ENCODE assay signal across 8 cellular contexts in the genomic region with DNA sequence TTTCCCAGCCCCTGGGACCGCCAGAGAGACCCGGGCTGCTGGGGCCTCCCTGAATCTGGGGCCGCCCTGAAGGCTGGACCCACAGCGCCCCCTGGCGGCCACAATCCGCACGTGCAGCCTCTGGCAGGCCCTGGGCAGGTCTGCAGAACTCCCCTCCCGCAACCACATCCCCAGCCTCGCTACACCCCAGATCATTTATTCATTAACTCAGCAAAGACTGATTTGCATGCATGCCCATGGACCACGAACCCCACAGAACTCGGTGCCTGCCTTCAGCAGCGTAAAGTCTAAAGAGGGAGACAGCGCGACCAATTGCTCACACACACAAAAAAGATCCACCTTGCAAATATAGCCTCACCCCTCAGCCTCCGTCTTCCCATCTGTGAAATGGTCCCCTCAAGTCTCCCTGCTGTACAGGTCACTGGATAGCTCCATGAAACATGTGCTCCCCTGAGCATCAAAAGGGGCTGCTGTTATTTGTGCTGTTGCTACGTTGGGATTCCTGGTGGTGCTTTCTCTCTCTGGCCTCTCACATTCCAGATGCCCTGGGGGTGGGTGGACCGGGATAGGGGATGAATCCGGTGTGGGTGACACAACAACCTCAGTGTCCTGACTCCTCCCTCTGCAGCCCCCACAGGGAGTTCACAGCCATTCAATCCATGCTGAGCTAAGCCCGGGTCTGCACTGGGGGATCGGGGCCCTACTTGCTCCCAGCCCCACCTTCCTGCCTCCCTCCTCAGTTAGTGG.
A peak's percentile ranks its signal among the peaks of the same experiment; 100 is the strongest.
DNase-seq lines count a peak whose midpoint lies in the region; ATAC-seq lines count a peak whose summit lies in the region.

No MANE protein-coding gene starts in this region.

- no peak overlapping the region for H3K27ac Mint-ChIP-seq in activated CD8-positive, alpha-beta memory T cell treated with anti-CD3 and anti-CD28 coated beads, Interleukin-2, amount 10 ng/mL, durations not matched to agents 7 days and 5 days
- peak overlapping the region; percentile 15 to 94 (median 88) for H3K27ac Mint-ChIP-seq in naive B cell
- H3K27ac Mint-ChIP-seq in stimulated activated effector memory CD8-positive, alpha-beta T cell treated with anti-CD3 and anti-CD28 coated beads, Interleukin-12 subunit alpha, Interleukin-12 subunit beta, amount 100 ng/mL, for 72 hours, result peak overlapping the region; percentile 29

- no peak overlapping the region for H3K4me3 Mint-ChIP-seq in activated CD8-positive, alpha-beta memory T cell treated with anti-CD3 and anti-CD28 coated beads, Interleukin-2, amount 10 ng/mL, durations not matched to agents 7 days and 5 days
- H3K4me3 Mint-ChIP-seq in naive B cell, result peak overlapping the region in 3 of 8 donors; percentile 30 to 78 (median 46)
- H3K4me3 Mint-ChIP-seq in stimulated activated effector memory CD8-positive, alpha-beta T cell treated with anti-CD3 and anti-CD28 coated beads, Interleukin-12 subunit alpha, Interleukin-12 subunit beta, amount 100 ng/mL, for 72 hours, result no peak overlapping the region

- peak overlapping the region in 8 of 11 experiments; percentile 27 to 98 (median 78); a peak in 14 of 22 replicates for H3K27ac ChIP-seq in BLaER1 treated with 17β-estradiol and CSF1 and Interleukin-3, amounts not matched to agents 10 nM and 100 nM

- no peaks in the 10 kb centered on the region for H3K36me3 Mint-ChIP-seq in activated CD8-positive, alpha-beta memory T cell treated with anti-CD3 and anti-CD28 coated beads, Interleukin-2, amount 10 ng/mL, durations not matched to agents 7 days and 5 days
- peaks cover 0 to 9% of the 10 kb centered on the region in 2 donors for H3K36me3 Mint-ChIP-seq in naive B cell
- H3K36me3 Mint-ChIP-seq in stimulated activated effector memory CD8-positive, alpha-beta T cell treated with anti-CD3 and anti-CD28 coated beads, Interleukin-12 subunit alpha, Interleukin-12 subunit beta, amount 100 ng/mL, for 72 hours, result peaks cover 6% of the 10 kb centered on the region

- H3K4me3 ChIP-seq in BLaER1 treated with 17β-estradiol and CSF1 and Interleukin-3, amounts not matched to agents 10 nM and 100 nM, result no peak overlapping the region

- peak overlapping the region in 5 of 11 experiments; percentile 55 to 70 (median 66); a peak in 9 of 22 replicates for H3K9ac ChIP-seq in BLaER1 treated with 17β-estradiol and CSF1 and Interleukin-3, amounts not matched to agents 10 nM and 100 nM

- H3K4me1 ChIP-seq in BLaER1 treated with 17β-estradiol and CSF1 and Interleukin-3, amounts not matched to agents 10 nM and 100 nM, result peaks cover 76 to 100% (median 96%) of the 10 kb centered on the region in 10 experiments

- H3K4me1 Mint-ChIP-seq in activated CD8-positive, alpha-beta memory T cell treated with anti-CD3 and anti-CD28 coated beads, Interleukin-2, amount 10 ng/mL, durations not matched to agents 7 days and 5 days, result peaks cover 13% of the 10 kb centered on the region
- peaks cover 14 to 22% (median 15%) of the 10 kb centered on the region in 3 donors for H3K4me1 Mint-ChIP-seq in naive B cell
- peaks cover 34% of the 10 kb centered on the region for H3K4me1 Mint-ChIP-seq in stimulated activated effector memory CD8-positive, alpha-beta T cell treated with anti-CD3 and anti-CD28 coated beads, Interleukin-12 subunit alpha, Interleukin-12 subunit beta, amount 100 ng/mL, for 72 hours

- peaks cover 0 to 19% (median 12%) of the 10 kb centered on the region in 11 experiments; a peak in 19 of 22 replicates for H3K9me3 ChIP-seq in BLaER1 treated with 17β-estradiol and CSF1 and Interleukin-3, amounts not matched to agents 10 nM and 100 nM (replicated peaks in 1 of 11)

- H3K27me3 ChIP-seq in BLaER1 treated with 17β-estradiol and CSF1 and Interleukin-3, amounts not matched to agents 10 nM and 100 nM, result no peaks in the 10 kb centered on the region; a peak in 1 of 22 replicates

- H4K20me1 ChIP-seq in BLaER1 treated with 17β-estradiol and CSF1 and Interleukin-3, amounts not matched to agents 10 nM and 100 nM, result peaks cover 0 to 3% (median 0%) of the 10 kb centered on the region in 11 experiments; a peak in 1 of 22 replicates

- peak; percentile 62 for DNase-seq in NCI-H82 treated with DMSO at 0.1 percent for 48 hours (lab: John Stamatoyannopoulos, UW; ENCODE audit: unreplicated experiment)
- peak; percentile 86 for DNase-seq in activated CD8-positive, alpha-beta memory T cell treated with anti-CD3 and anti-CD28 coated beads, Interleukin-2, amount 10 ng/mL, durations not matched to agents 7 days and 5 days
- DNase-seq in epidermal melanocyte (ENCODE audit: insufficient read length, low spot score), result peak; percentile 48
- peak; percentile 74 for DNase-seq in naive B cell
- peak; percentile 89 to 93 for DNase-seq in stimulated activated effector memory CD8-positive, alpha-beta T cell treated with anti-CD3 and anti-CD28 coated beads, Interleukin-12 subunit alpha, Interleukin-12 subunit beta, amount 100 ng/mL, for 72 hours (ENCODE audit: low spot score in 2 of 2)

- ATAC-seq in GM19025 (IDR thresholded peaks at IDR 0.05; ENCODE audit: low read depth, unreplicated experiment) (peak; percentile 77), HG03378 (IDR thresholded peaks at IDR 0.05; ENCODE audit: unreplicated experiment) (peak; percentile 60), naive B cell (ENCODE audit: low read depth in 2 of 2) (peak; percentile 85)
- ATAC-seq in activated CD8-positive, alpha-beta memory T cell treated with anti-CD3 and anti-CD28 coated beads, Interleukin-2, amount 10 ng/mL, durations not matched to agents 7 days and 5 days, result peak; percentile 88
- peak; percentile 81 for ATAC-seq in stimulated activated effector memory CD8-positive, alpha-beta T cell treated with anti-CD3 and anti-CD28 coated beads, Interleukin-12 subunit alpha, Interleukin-12 subunit beta, amount 100 ng/mL, for 72 hours

- H3K36me3 ChIP-seq in BLaER1 treated with 17β-estradiol and CSF1 and Interleukin-3, amounts not matched to agents 10 nM and 100 nM, result peaks cover 0 to 3% (median 0%) of the 10 kb centered on the region in 11 experiments; a peak in 1 of 22 replicates

- H3K27me3 Mint-ChIP-seq in activated CD8-positive, alpha-beta memory T cell treated with anti-CD3 and anti-CD28 coated beads, Interleukin-2, amount 10 ng/mL, durations not matched to agents 7 days and 5 days, result peaks cover 46% of the 10 kb centered on the region
- H3K27me3 Mint-ChIP-seq in naive B cell, result peaks cover 6 to 17% (median 9%) of the 10 kb centered on the region in 3 donors

- CTCF ChIA-PET in activated CD8-positive, alpha-beta memory T cell treated with anti-CD3 and anti-CD28 coated beads, Interleukin-2, amount 10 ng/mL, durations not matched to agents 7 days and 5 days (lab: Charles Lee), result interaction anchor here (0.8 to 4.5 kb wide), 14 partner anchors 9 to 734 kb away, joined by 3 to 23 read pairs (median 4); a partner anchor contains a TSS

- H3K4me2 ChIP-seq in BLaER1 treated with 17β-estradiol and CSF1 and Interleukin-3, amounts not matched to agents 10 nM and 100 nM, result peak overlapping the region; percentile 47 to 96 (median 89); a peak in 21 of 22 replicates

- peaks cover 11% of the 10 kb centered on the region for H3K9me3 Mint-ChIP-seq in activated CD8-positive, alpha-beta memory T cell treated with anti-CD3 and anti-CD28 coated beads, Interleukin-2, amount 10 ng/mL, durations not matched to agents 7 days and 5 days (ENCODE audit: low read depth)
- peaks cover 5 to 23% (median 21%) of the 10 kb centered on the region in 7 donors for H3K9me3 Mint-ChIP-seq in naive B cell
- peaks cover 8% of the 10 kb centered on the region for H3K9me3 Mint-ChIP-seq in stimulated activated effector memory CD8-positive, alpha-beta T cell treated with anti-CD3 and anti-CD28 coated beads, Interleukin-12 subunit alpha, Interleukin-12 subunit beta, amount 100 ng/mL, for 72 hours
